20 cellular contexts compared by ENCODE assay signal in the genomic region with DNA sequence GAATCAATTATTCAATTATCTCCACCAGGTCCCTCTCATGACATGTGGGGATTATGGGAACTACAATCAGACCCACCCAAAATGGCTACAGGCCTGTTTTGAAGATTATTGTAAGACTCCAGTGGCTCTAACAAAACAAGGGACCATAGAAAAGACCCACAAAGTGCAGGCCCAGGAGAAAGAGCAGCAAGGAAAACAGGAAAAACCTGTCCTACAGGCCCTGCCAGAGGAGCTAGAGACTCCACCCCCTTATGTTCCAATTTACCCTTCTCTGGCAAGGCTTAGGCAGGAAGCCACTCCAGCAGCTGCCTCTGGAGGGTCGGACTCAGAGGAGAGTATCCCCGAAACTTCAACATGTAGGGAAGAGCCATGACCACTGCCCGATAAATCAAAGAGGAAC.
DNase-seq lines count a peak whose midpoint lies in the region; ATAC-seq, FAIRE-seq and TF ChIP-seq lines count a peak whose summit lies in the region.
"Had no signal": no experiment of that assay in that cellular context is flagged by ENCODE, and none has a peak within 500 bp of the region (broad histone marks: within the 10 kb centered on the region; RNA-seq: fewer than 3 reads in every experiment).

No MANE protein-coding gene starts in this region.

- H3K9me3 ChIP-seq in RWPE2 (ENCODE audit: severe bottlenecking) = no peaks in the 10 kb centered on the region
- H3K9me3 ChIP-seq: heart left ventricle, SJSA1 had no signal

- H3K27me3 Mint-ChIP-seq in endothelial cell (ENCODE audit: unreplicated experiment) = peaks cover 2% of the 10 kb centered on the region
- H3K27me3 Mint-ChIP-seq: activated naive CD8-positive, alpha-beta T cell treated with anti-CD3 and anti-CD28 coated beads, Interleukin-2, amount 10 ng/mL, durations not matched to agents 7 days and 5 days had no signal

- no peak for FAIRE-seq in RCC 7860 (lab: Jason Lieb, UNC)

- no peak overlapping the region for H3K4me3 ChIP-seq in RWPE2 (ENCODE audit: severe bottlenecking)
- H3K4me3 ChIP-seq: heart left ventricle, SJSA1 had no signal

- no peaks in the 10 kb centered on the region for H3K36me3 ChIP-seq in RWPE2 (ENCODE audit: low read depth)
- H3K36me3 ChIP-seq: heart left ventricle, SJSA1 had no signal

- intact Hi-C loops in posterior vena cava (cut with DNase I) = no loop called here

- no peaks in the 10 kb centered on the region for H3K36me3 Mint-ChIP-seq in endothelial cell (ENCODE audit: low read depth, unreplicated experiment)
- H3K36me3 Mint-ChIP-seq: CD8-positive, alpha-beta memory T cell had no signal

- H3K4me3 Mint-ChIP-seq in endothelial cell (ENCODE audit: unreplicated experiment) = no peak overlapping the region
- H3K4me3 Mint-ChIP-seq: activated naive CD8-positive, alpha-beta T cell treated with anti-CD3 and anti-CD28 coated beads, Interleukin-2, amount 10 ng/mL, durations not matched to agents 7 days and 5 days; activated T-helper 1 cell treated with anti-CD3 and anti-CD28 coated beads, Interleukin-12 subunit alpha, Interleukin-12 subunit beta, Interleukin-2, Interleukin-4 antibody, amounts not matched to agents 30 ng/mL and 10 ng/mL and 1 ng/mL, durations not matched to agents 14 hours and 24 hours and 36 hours; CD8-positive, alpha-beta memory T cell; T-helper 2 cell treated with Interferon-gamma antibody and Interleukin-4, amounts not matched to agents 5 μg/mL and 100 μg/mL, for 36 hours had no signal

- ATAC-seq in RWPE2 (ENCODE audit: low read depth) (peak; percentile 74), GM21526 (IDR thresholded peaks at IDR 0.05; ENCODE audit: low FRiP score, unreplicated experiment) (no peak)
- ATAC-seq: heart left ventricle, left lobe of liver had no signal

- H3K27ac ChIP-seq in RWPE2 (ENCODE audit: poor library complexity, severe bottlenecking) = no peak overlapping the region
- H3K27ac ChIP-seq: heart left ventricle, SJSA1 had no signal

- DNase-seq in DMS153 treated with DMSO at 0.1 percent for 48 hours (lab: John Stamatoyannopoulos, UW; ENCODE audit: unreplicated experiment) = peak; percentile 11
- DNase-seq in LoVo (ENCODE audit: low spot score) = peak; percentile 15
- no peak for DNase-seq in RWPE2 (ENCODE audit: low spot score)
- peak; percentile 23 for DNase-seq in kidney tubule cell (ENCODE audit: low spot score)
- no peak for DNase-seq in posterior vena cava (ENCODE audit: low spot score)
- no peak for DNase-seq in RCC 7860 (ENCODE audit: low spot score)
- DNase-seq in endothelial cell (ENCODE audit: low spot score) = no peak
- DNase-seq: activated CD4-positive, CD25-positive, alpha-beta regulatory T cell; activated CD8-positive, alpha-beta memory T cell treated with anti-CD3 and anti-CD28 coated beads for 24 hours; activated naive CD8-positive, alpha-beta T cell treated with anti-CD3 and anti-CD28 coated beads, Interleukin-2, amount 10 ng/mL, durations not matched to agents 7 days and 5 days; CD8-positive, alpha-beta memory T cell; GOT3; heart left ventricle; NCI-H1092; occipital lobe had no signal

- H3K27me3 ChIP-seq in RWPE2 (ENCODE audit: insufficient read depth, poor library complexity, severe bottlenecking) = no peaks in the 10 kb centered on the region
- H3K27me3 ChIP-seq: heart left ventricle, SJSA1 had no signal

- no peaks in the 10 kb centered on the region for H3K9me3 Mint-ChIP-seq in endothelial cell (ENCODE audit: unreplicated experiment)

- TF ChIP-seq CTCF in RWPE2 (IDR thresholded peaks at IDR 0.05; ENCODE audit: poor library complexity, severe bottlenecking) (no peak), endothelial cell (IDR thresholded peaks at IDR 0.05; ENCODE audit: unreplicated experiment) (no peak)

- peaks cover 7% of the 10 kb centered on the region for H3K4me1 Mint-ChIP-seq in endothelial cell (ENCODE audit: unreplicated experiment)

- no peak overlapping the region for H3K27ac Mint-ChIP-seq in endothelial cell (ENCODE audit: unreplicated experiment)
- H3K27ac Mint-ChIP-seq: activated naive CD8-positive, alpha-beta T cell treated with anti-CD3 and anti-CD28 coated beads, Interleukin-2, amount 10 ng/mL, durations not matched to agents 7 days and 5 days; activated T-helper 1 cell treated with anti-CD3 and anti-CD28 coated beads, Interleukin-12 subunit alpha, Interleukin-12 subunit beta, Interleukin-2, Interleukin-4 antibody, amounts not matched to agents 30 ng/mL and 10 ng/mL and 1 ng/mL, durations not matched to agents 14 hours and 24 hours and 36 hours; CD8-positive, alpha-beta memory T cell; T-helper 2 cell treated with Interferon-gamma antibody and Interleukin-4, amounts not matched to agents 5 μg/mL and 100 μg/mL, for 36 hours had no signal

- no peaks in the 10 kb centered on the region for H3K4me1 ChIP-seq in RWPE2 (ENCODE audit: insufficient read depth, poor library complexity, severe bottlenecking)
- H3K4me1 ChIP-seq: heart left ventricle, SJSA1 had no signal

Comparison
In these comparisons a context has a peak if more than half of its experiments do, and no peak if none do; other contexts are left out.
1. DNase-seq: peak in DMS153 treated with DMSO at 0.1 percent for 48 hours (single experiment), LoVo (single experiment) and kidney tubule cell (single experiment); none in RWPE2 (single experiment), posterior vena cava (single experiment), RCC 7860 (single experiment) and endothelial cell (single experiment).